Comparison of ENCODE assay signal across 8 cellular contexts in the genomic region with DNA sequence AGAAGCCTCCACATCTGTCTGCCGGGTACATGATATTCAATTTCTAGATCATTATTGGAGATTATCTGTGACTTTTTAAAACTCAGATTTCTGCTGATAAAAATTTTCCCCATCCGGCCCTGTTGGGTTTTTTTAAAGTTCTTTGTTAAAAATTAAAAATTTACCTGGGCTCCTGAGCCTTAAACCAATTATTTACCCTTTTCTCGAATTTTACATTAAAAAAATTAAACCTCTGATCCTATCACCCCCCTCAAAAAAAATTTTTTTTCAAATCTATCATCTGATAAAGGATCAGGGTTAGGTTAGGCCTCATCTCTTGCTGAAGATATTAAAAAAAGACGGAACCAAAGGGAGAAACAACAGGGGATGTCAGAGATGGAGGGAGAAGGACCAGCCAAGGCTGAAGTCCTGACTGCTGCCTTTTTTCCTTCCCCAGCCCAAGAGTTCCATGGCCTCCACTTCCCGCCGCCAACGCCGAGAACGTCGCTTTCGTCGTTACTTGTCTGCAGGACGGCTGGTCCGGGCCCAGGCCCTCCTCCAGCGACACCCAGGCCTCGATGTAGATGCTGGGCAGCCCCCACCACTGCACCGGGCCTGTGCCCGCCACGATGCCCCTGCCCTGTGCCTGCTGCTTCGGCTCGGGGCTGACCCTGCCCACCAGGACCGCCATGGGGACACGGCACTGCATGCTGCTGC. TPM values are rescaled to one million over a fixed set of nuclear protein-coding genes. Genes with fewer than 3 reads are reported as not detected.
DNase-seq lines count a peak whose midpoint lies in the region; ATAC-seq and TF ChIP-seq lines count a peak whose summit lies in the region.

No MANE protein-coding gene starts in this region.

- H3K4me3 Mint-ChIP-seq in natural killer cell treated with Interleukin-12 subunit alpha and Interleukin-12 subunit beta and Interleukin-15 and Interleukin-18, amount 100 ng/mL, for 72 hours = peak overlapping the region; percentile 99

- no peak for TF ChIP-seq CTCF in NB4 (IDR thresholded peaks at IDR 0.05; ENCODE audit: low read depth, low read length)

- no peaks in the 10 kb centered on the region for H3K27me3 Mint-ChIP-seq in natural killer cell treated with Interleukin-12 subunit alpha and Interleukin-12 subunit beta and Interleukin-15 and Interleukin-18, amount 100 ng/mL, for 72 hours

- H3K4me3 ChIP-seq in BLaER1 = peak overlapping the region; percentile 63
- H3K4me3 ChIP-seq in NB4 (ENCODE audit: low read depth, low read length) = peak overlapping the region; percentile 65
- H3K4me3 ChIP-seq in duodenal mucosa (ENCODE audit: low read depth in 1 of 2, low read length in 2 of 2) = peak overlapping the region; percentile 70 to 82

- peaks cover 76% of the 10 kb centered on the region for H3K4me1 ChIP-seq in BLaER1
- H3K4me1 ChIP-seq in duodenal mucosa (ENCODE audit: control insufficient read depth in 1 of 2, insufficient read depth in 2 of 2, low read length in 2 of 2) = peaks cover 15 to 24% of the 10 kb centered on the region in 2 donors

- H3K27ac ChIP-seq in BLaER1 = peak overlapping the region; percentile 84
- H3K27ac ChIP-seq in duodenal mucosa (ENCODE audit: low read depth, low read length) = no peak overlapping the region

- H3K9ac ChIP-seq in BLaER1 (peak overlapping the region; percentile 78), duodenal mucosa (ENCODE audit: low read depth in 1 of 2, low read length in 2 of 2) (peak overlapping the region; percentile 61 to 71)

- TF ChIP-seq POLR2A in NB4 (IDR thresholded peaks at IDR 0.05; ENCODE audit: extremely low read depth, insufficient read length) = no peak

- H3K27ac Mint-ChIP-seq in natural killer cell treated with Interleukin-12 subunit alpha and Interleukin-12 subunit beta and Interleukin-15 and Interleukin-18, amount 100 ng/mL, for 72 hours = peak overlapping the region; percentile 88 to 94

- H4K20me1 ChIP-seq in BLaER1 = no peaks in the 10 kb centered on the region

- H3K36me3 ChIP-seq in BLaER1 (peaks cover 14% of the 10 kb centered on the region), duodenal mucosa (ENCODE audit: control insufficient read depth in 1 of 2, insufficient read depth in 2 of 2, low read length in 2 of 2) (peaks cover 0 to 17% of the 10 kb centered on the region in 2 donors)

- H3K9me3 ChIP-seq in BLaER1 = no peaks in the 10 kb centered on the region
- H3K9me3 ChIP-seq in duodenal mucosa (ENCODE audit: control insufficient read depth in 1 of 2, low read length in 2 of 2) = no peaks in the 10 kb centered on the region

- DNase-seq in NB4 (ENCODE audit: low read depth) = no peak
- no peak for DNase-seq in natural killer cell treated with Interleukin-12 subunit alpha and Interleukin-12 subunit beta and Interleukin-15 and Interleukin-18, amount 100 ng/mL, for 72 hours (ENCODE audit: low spot score)
- no peak for DNase-seq in NCI-H2029 (lab: John Stamatoyannopoulos, UW)
- no peak for DNase-seq in kidney glomerular epithelial cell (lab: John Stamatoyannopoulos, UW)
- no peak for DNase-seq in activated gamma-delta T cell treated with Interleukin-2 at 50 U/mL for 16 hours
- no peak for DNase-seq in NCI-H146 treated with DMSO at 0.1 percent for 48 hours (lab: John Stamatoyannopoulos, UW; ENCODE audit: unreplicated experiment)

- H3K27me3 ChIP-seq in BLaER1 (no peaks in the 10 kb centered on the region), duodenal mucosa (ENCODE audit: control insufficient read depth in 1 of 2, insufficient read depth in 2 of 2, low read length in 2 of 2) (no peaks in the 10 kb centered on the region)

- peaks cover 30% of the 10 kb centered on the region in 2 donors for H3K4me1 Mint-ChIP-seq in natural killer cell treated with Interleukin-12 subunit alpha and Interleukin-12 subunit beta and Interleukin-15 and Interleukin-18, amount 100 ng/mL, for 72 hours (ENCODE audit: low read depth in 2 of 2)

- peak overlapping the region; percentile 93 for H3K4me2 ChIP-seq in BLaER1

- H3K9me3 Mint-ChIP-seq in natural killer cell treated with Interleukin-12 subunit alpha and Interleukin-12 subunit beta and Interleukin-15 and Interleukin-18, amount 100 ng/mL, for 72 hours = no peaks in the 10 kb centered on the region

- ATAC-seq in natural killer cell treated with Interleukin-12 subunit alpha and Interleukin-12 subunit beta and Interleukin-15 and Interleukin-18, amount 100 ng/mL, for 72 hours = no peak

- H3K36me3 Mint-ChIP-seq in natural killer cell treated with Interleukin-12 subunit alpha and Interleukin-12 subunit beta and Interleukin-15 and Interleukin-18, amount 100 ng/mL, for 72 hours = no peaks in the 10 kb centered on the region

RNA-seq across cellular contexts. Expression of a gene that starts 0.5 kb away (rescaled TPM):
- total RNA-seq in natural killer cell treated with Interleukin-12 subunit alpha and Interleukin-12 subunit beta and Interleukin-15 and Interleukin-18, amount 100 ng/mL, for 72 hours = 10 to 100 TPM; 16.8 to 17.0 TPM

RNA-seq across cellular contexts. Expression of a gene that starts 1.5 kb away (rescaled TPM):
- 1 to 10 TPM; 1.4 to 2.3 TPM for total RNA-seq in natural killer cell treated with Interleukin-12 subunit alpha and Interleukin-12 subunit beta and Interleukin-15 and Interleukin-18, amount 100 ng/mL, for 72 hours

RNA-seq across cellular contexts. Expression of a gene that starts 6.1 kb away (rescaled TPM):
- total RNA-seq in natural killer cell treated with Interleukin-12 subunit alpha and Interleukin-12 subunit beta and Interleukin-15 and Interleukin-18, amount 100 ng/mL, for 72 hours = 100 to 1,000 TPM; 469 to 713 TPM

RNA-seq across cellular contexts. Expression of a gene that starts 19.1 kb away (rescaled TPM):
- total RNA-seq in natural killer cell treated with Interleukin-12 subunit alpha and Interleukin-12 subunit beta and Interleukin-15 and Interleukin-18, amount 100 ng/mL, for 72 hours = not detected

RNA-seq across cellular contexts. Expression of a gene that starts 24.2 kb away (rescaled TPM):
- total RNA-seq in natural killer cell treated with Interleukin-12 subunit alpha and Interleukin-12 subunit beta and Interleukin-15 and Interleukin-18, amount 100 ng/mL, for 72 hours = 1,000 to 10,000 TPM; 1,187 to 3,727 TPM
